ENCODE assay signal across 17 cellular contexts in genomic region chr17:27539794-27540193, GRCh38.
DNase-seq lines count a peak whose midpoint lies in the region; ATAC-seq and TF ChIP-seq lines count a peak whose summit lies in the region.
"Had no signal": no experiment of that assay in that cellular context is flagged by ENCODE, and none has a peak within 500 bp of the region (broad histone marks: within the 10 kb centered on the region; RNA-seq: fewer than 3 reads in every experiment).

No MANE protein-coding gene starts in this region.

- H3K36me3 ChIP-seq in right atrium auricular region (no peaks in the 10 kb centered on the region), esophagus muscularis mucosa (no peaks in the 10 kb centered on the region), upper lobe of right lung (no peaks in the 10 kb centered on the region)
- H3K36me3 ChIP-seq: neutrophil, SJCRH30 had no signal

- no peak for TF ChIP-seq CTCF in right atrium auricular region (IDR thresholded peaks at IDR 0.05)
- no peak for TF ChIP-seq CTCF in esophagus muscularis mucosa (IDR thresholded peaks at IDR 0.05)
- no peak for TF ChIP-seq CTCF in progenitor cell of endocrine pancreas (IDR thresholded peaks at IDR 0.05; ENCODE audit: unreplicated experiment)
- TF ChIP-seq CTCF in upper lobe of right lung (IDR thresholded peaks at IDR 0.05): no peak

- no peaks in the 10 kb centered on the region for H3K27me3 ChIP-seq in right atrium auricular region
- no peaks in the 10 kb centered on the region for H3K27me3 ChIP-seq in esophagus muscularis mucosa
- no peaks in the 10 kb centered on the region for H3K27me3 ChIP-seq in upper lobe of right lung
- H3K27me3 ChIP-seq: neutrophil had no signal

- no peak overlapping the region for H3K4me3 Mint-ChIP-seq in progenitor cell of endocrine pancreas (ENCODE audit: low read depth)

- TF ChIP-seq POLR2A in esophagus muscularis mucosa (IDR thresholded peaks at IDR 0.05; ENCODE audit: low read depth): no peak

- H3K9me3 ChIP-seq in right atrium auricular region: no peaks in the 10 kb centered on the region
- no peaks in the 10 kb centered on the region for H3K9me3 ChIP-seq in esophagus muscularis mucosa
- H3K9me3 ChIP-seq in upper lobe of right lung: no peaks in the 10 kb centered on the region
- H3K9me3 ChIP-seq: neutrophil, SJCRH30 had no signal

- H3K27ac ChIP-seq in right atrium auricular region: peak overlapping the region; percentile 73 to 76
- peak overlapping the region; percentile 48 to 74 (median 72) for H3K27ac ChIP-seq in esophagus muscularis mucosa (replicated peaks in 1 of 4)
- peak overlapping the region; percentile 84 for H3K27ac ChIP-seq in upper lobe of right lung
- H3K27ac ChIP-seq: KMS-11, SJCRH30 had no signal

- H3K9me3 Mint-ChIP-seq in progenitor cell of endocrine pancreas (ENCODE audit: low read depth): no peaks in the 10 kb centered on the region

- DNase-seq in right atrium auricular region (ENCODE audit: low spot score) (no peak), Right ventricle myocardium inferior (ENCODE audit: missing footprints) (no peak), esophagus muscularis mucosa (ENCODE audit: extremely low spot score) (no peak), progenitor cell of endocrine pancreas (ENCODE audit: low spot score, unreplicated experiment) (no peak), upper lobe of right lung (no peak), activated gamma-delta T cell (lab: John Stamatoyannopoulos, UW) (no peak), SIG-M5 treated with dmso at 0.1 percent for 504 hours (lab: John Stamatoyannopoulos, UW; ENCODE audit: unreplicated experiment) (no peak)
- DNase-seq: activated CD4-positive, alpha-beta T cell treated with anti-CD3 and anti-CD28 coated beads for 48 hours; activated T-cell treated with anti-CD3 and anti-CD28 coated beads, Interleukin-2, amount 50 U/mL, for 1 hour; COR-L47; NCI-H1417 treated with DMSO at 0.1 percent for 48 hours; stimulated activated naive CD4-positive, alpha-beta T cell treated with Interleukin-2 at 50 U/mL for 16 hours; T-helper 9 cell had no signal

- peaks cover 39% of the 10 kb centered on the region for H3K4me1 Mint-ChIP-seq in progenitor cell of endocrine pancreas (ENCODE audit: low read depth)

- intact Hi-C loops in Right ventricle myocardium inferior (cut with DNase I): no loop called here
- intact Hi-C loops in esophagus muscularis mucosa (cut with DNase I): no loop called here
- intact Hi-C loops in upper lobe of right lung (cut with DNase I): no loop called here

- TF ChIP-seq EP300 in esophagus muscularis mucosa (IDR thresholded peaks at IDR 0.05): no peak

- ATAC-seq in Right ventricle myocardium inferior (no peak), upper lobe of right lung (no peak), HG02678 (IDR thresholded peaks at IDR 0.05; ENCODE audit: unreplicated experiment) (no peak)

- H3K36me3 Mint-ChIP-seq in progenitor cell of endocrine pancreas (ENCODE audit: insufficient read depth): no peaks in the 10 kb centered on the region

- H3K4me3 ChIP-seq in right atrium auricular region (no peak overlapping the region), esophagus muscularis mucosa (no peak overlapping the region), upper lobe of right lung (no peak overlapping the region)
- H3K4me3 ChIP-seq: SJCRH30 had no signal

- no peaks in the 10 kb centered on the region for H3K27me3 Mint-ChIP-seq in progenitor cell of endocrine pancreas

- H3K27ac Mint-ChIP-seq in progenitor cell of endocrine pancreas: peak overlapping the region; percentile 93

- 88% methylated on average over 2 of the region's 2 CpGs for WGBS in esophagus muscularis mucosa

- H3K4me1 ChIP-seq in right atrium auricular region (peaks cover 0 to 32% of the 10 kb centered on the region in 2 donors), esophagus muscularis mucosa (peaks cover 28 to 51% (median 41%) of the 10 kb centered on the region in 4 donors), upper lobe of right lung (peaks cover 49% of the 10 kb centered on the region)
